ENCODE assay signal across 9 cellular contexts in genomic region chr9:95007470-95007869, GRCh38.
DNase-seq lines count a peak whose midpoint lies in the region; ATAC-seq and TF ChIP-seq lines count a peak whose summit lies in the region.
"Had no signal": no experiment of that assay in that cellular context is flagged by ENCODE, and none has a peak within 500 bp of the region (broad histone marks: within the 10 kb centered on the region; RNA-seq: fewer than 3 reads in every experiment).

No MANE protein-coding gene starts in this region.

- DNase-seq in cardiac muscle cell (ENCODE audit: low read depth in 1 of 2, low spot score in 1 of 2), result no peak
- DNase-seq in cardiac septum (ENCODE audit: low spot score), result no peak
- no peak for DNase-seq in uterus
- no peak for DNase-seq in NCI-H2171 treated with DMSO at 0.1 percent for 48 hours (lab: John Stamatoyannopoulos, UW)
- DNase-seq: NCI-H1105 had no signal

- intact Hi-C loops in cardiac septum (cut with DNase I) (loop anchor here (2.0 to 5.0 kb wide), 4 partner anchors 40 to 137 kb away; no protein-coding TSS in a partner anchor), uterus (cut with DNase I; ENCODE audit: low total_unique reads) (loop anchor here (10.0 kb wide), 1 partner anchor 223 kb away; no protein-coding TSS in a partner anchor)

- H3K9me3 ChIP-seq in cardiac muscle cell (ENCODE audit: low read depth) (no peaks in the 10 kb centered on the region), endocrine pancreas (ENCODE audit: control insufficient read depth, low read length) (no peaks in the 10 kb centered on the region), mucosa of stomach (ENCODE audit: control insufficient read depth, low read length) (no peaks in the 10 kb centered on the region), uterus (no peaks in the 10 kb centered on the region)

- peaks cover 3% of the 10 kb centered on the region for H3K27me3 ChIP-seq in cardiac muscle cell
- H3K27me3 ChIP-seq in endocrine pancreas (ENCODE audit: control insufficient read depth, insufficient read depth, low read length), result no peaks in the 10 kb centered on the region
- no peaks in the 10 kb centered on the region for H3K27me3 ChIP-seq in mucosa of stomach (ENCODE audit: control insufficient read depth, insufficient read depth, low read length)
- H3K27me3 ChIP-seq in uterus, result no peaks in the 10 kb centered on the region

- ATAC-seq in HG03280 (IDR thresholded peaks at IDR 0.05; ENCODE audit: unreplicated experiment) (no peak), HG03571 (IDR thresholded peaks at IDR 0.05; ENCODE audit: unreplicated experiment) (no peak)

- H3K27ac ChIP-seq in cardiac muscle cell (peak overlapping the region; percentile 62), uterus (peak overlapping the region; percentile 100)

- no peak overlapping the region for H3K4me3 ChIP-seq in cardiac muscle cell
- H3K4me3 ChIP-seq in endocrine pancreas (ENCODE audit: control insufficient read depth, insufficient read depth, low read length), result peak overlapping the region; percentile 100
- no peak overlapping the region for H3K4me3 ChIP-seq in mucosa of stomach (ENCODE audit: low read length)
- peak overlapping the region; percentile 75 to 76 for H3K4me3 ChIP-seq in uterus

- H3K4me1 ChIP-seq in cardiac muscle cell (ENCODE audit: low read depth), result peaks cover 22% of the 10 kb centered on the region
- peaks cover 11% of the 10 kb centered on the region for H3K4me1 ChIP-seq in endocrine pancreas (ENCODE audit: control insufficient read depth, insufficient read depth, low read length)
- peaks cover 15% of the 10 kb centered on the region for H3K4me1 ChIP-seq in mucosa of stomach (ENCODE audit: control insufficient read depth, insufficient read depth, low read length)
- peaks cover 0 to 2% of the 10 kb centered on the region in 2 donors for H3K4me1 ChIP-seq in uterus

- TF ChIP-seq POLR2A in uterus (IDR thresholded peaks at IDR 0.05), result peak in 1 of 2 donors; percentile 21

- H3K36me3 ChIP-seq in cardiac muscle cell, result peaks cover 10% of the 10 kb centered on the region
- peaks cover 2% of the 10 kb centered on the region for H3K36me3 ChIP-seq in endocrine pancreas (ENCODE audit: control insufficient read depth, insufficient read depth, low read length)
- H3K36me3 ChIP-seq in mucosa of stomach (ENCODE audit: control insufficient read depth, insufficient read depth, low read length), result no peaks in the 10 kb centered on the region
- no peaks in the 10 kb centered on the region for H3K36me3 ChIP-seq in uterus

- H3K9ac ChIP-seq in endocrine pancreas (ENCODE audit: control insufficient read depth, insufficient read depth, low read length) (peak overlapping the region; percentile 58), mucosa of stomach (ENCODE audit: low read length) (peak overlapping the region; percentile 92)

- TF ChIP-seq CTCF in cardiac muscle cell (IDR thresholded peaks at IDR 0.05; ENCODE audit: low read depth, low read length), result no peak
- TF ChIP-seq CTCF in uterus (IDR thresholded peaks at IDR 0.05), result no peak

Comparison
In these comparisons a context has a peak if more than half of its experiments do, and no peak if none do; other contexts are left out.
1. H3K4me3 ChIP-seq: peak in endocrine pancreas (single experiment) and uterus (2 of 2); none in cardiac muscle cell (single experiment) and mucosa of stomach (single experiment).